In genomic region chr19:10106100-10106936, GRCh38 we compare ENCODE assay signal across 8 cellular contexts. TPM values are rescaled to one million over a fixed set of nuclear protein-coding genes. Genes with fewer than 3 reads are reported as not detected.
DNase-seq lines count a peak whose midpoint lies in the region; ATAC-seq and TF ChIP-seq lines count a peak whose summit lies in the region.

TSS of gene PPAN (plus strand) at chr19:10106362. CDS start at chr19:10106395, 33 bp downstream.

- H3K27ac ChIP-seq in left ventricle myocardium inferior (replicated peaks) (peak within 1 kb of the TSS; percentile 89), prostate gland (peak within 1 kb of the TSS; percentile 7 to 45)

- H3K36me3 ChIP-seq in left ventricle myocardium inferior (peaks cover 42% of the 10 kb centered on the region), prostate gland (peaks cover 17 to 19% of the 10 kb centered on the region in 2 donors)

- TF ChIP-seq CTCF in GM13977 (IDR thresholded peaks at IDR 0.05; ENCODE audit: extremely low read depth, insufficient read depth, missing control alignments): no peak
- TF ChIP-seq CTCF in left ventricle myocardium inferior (IDR thresholded peaks at IDR 0.05; ENCODE audit: borderline replicate concordance): no peak
- peak in 1 of 4 experiments; percentile 48 for TF ChIP-seq CTCF in prostate gland (IDR thresholded peaks at IDR 0.05)

- 2% methylated on average over 66 of the region's 71 CpGs for WGBS in prostate gland

- in situ Hi-C loops in GM13977 (cut with MboI; ENCODE audit: low pct_unique_long_range_greater_than_20kb, low sequenced_read_pairs, unreplicated experiment): no loop called here

- H3K9me3 ChIP-seq in left ventricle myocardium inferior (replicated peaks) (no peaks in the 10 kb centered on the region), prostate gland (no peaks in the 10 kb centered on the region)

- intact Hi-C loops in left ventricle myocardium inferior (cut with micrococcal nuclease): no loop called here
- intact Hi-C loops in prostate gland (cut with DNase I): no loop called here

- DNase-seq in GM13977 (ENCODE audit: low spot score): peak; percentile 99
- peak; percentile 78 for DNase-seq in NCI-H187 treated with DMSO at 0.1 percent for 48 hours (lab: John Stamatoyannopoulos, UW)
- DNase-seq in T-helper 2 cell: peak; percentile 91 to 99 (median 96)
- peak; percentile 69 to 99 (median 94) for DNase-seq in amygdala (lab: John Stamatoyannopoulos, UW)
- DNase-seq in left ventricle myocardium inferior: peak; percentile 97
- DNase-seq in prostate gland (ENCODE audit: low spot score): peak; percentile 98
- peak; percentile 98 for DNase-seq in ureter (ENCODE audit: low spot score)

- peak; percentile 50 for TF ChIP-seq POLR2A in prostate gland (IDR thresholded peaks at IDR 0.05)

- ATAC-seq in HG02943 (IDR thresholded peaks at IDR 0.05; ENCODE audit: low read depth, unreplicated experiment): peak; percentile 39

- H3K4me1 ChIP-seq in left ventricle myocardium inferior: peaks cover 25% of the 10 kb centered on the region
- H3K4me1 ChIP-seq in prostate gland (replicated peaks): peaks cover 6% of the 10 kb centered on the region

- H3K4me3 ChIP-seq in left ventricle myocardium inferior: peak within 1 kb of the TSS; percentile 99
- H3K4me3 ChIP-seq in prostate gland: peak within 1 kb of the TSS; percentile 47 to 66

- H3K27me3 ChIP-seq in left ventricle myocardium inferior (ENCODE audit: low read depth) (no peaks in the 10 kb centered on the region), prostate gland (replicated peaks; ENCODE audit: insufficient read depth) (no peaks in the 10 kb centered on the region)

RNA-seq across cellular contexts. Expression of gene PPAN, which starts in this region (rescaled TPM):
- total RNA-seq in left ventricle myocardium inferior (23.6 TPM), prostate gland (10 to 100 TPM; 27.6 to 47.2 TPM), ureter (78.6 TPM)

Comparison
In these comparisons a context has a peak if more than half of its experiments do, and no peak if none do; other contexts are left out.
1. Peak in every context shown above with its lines: DNase-seq, ATAC-seq, H3K4me3 ChIP-seq and H3K27ac ChIP-seq.